ENCODE assay signal across 8 cellular contexts in the genomic region with DNA sequence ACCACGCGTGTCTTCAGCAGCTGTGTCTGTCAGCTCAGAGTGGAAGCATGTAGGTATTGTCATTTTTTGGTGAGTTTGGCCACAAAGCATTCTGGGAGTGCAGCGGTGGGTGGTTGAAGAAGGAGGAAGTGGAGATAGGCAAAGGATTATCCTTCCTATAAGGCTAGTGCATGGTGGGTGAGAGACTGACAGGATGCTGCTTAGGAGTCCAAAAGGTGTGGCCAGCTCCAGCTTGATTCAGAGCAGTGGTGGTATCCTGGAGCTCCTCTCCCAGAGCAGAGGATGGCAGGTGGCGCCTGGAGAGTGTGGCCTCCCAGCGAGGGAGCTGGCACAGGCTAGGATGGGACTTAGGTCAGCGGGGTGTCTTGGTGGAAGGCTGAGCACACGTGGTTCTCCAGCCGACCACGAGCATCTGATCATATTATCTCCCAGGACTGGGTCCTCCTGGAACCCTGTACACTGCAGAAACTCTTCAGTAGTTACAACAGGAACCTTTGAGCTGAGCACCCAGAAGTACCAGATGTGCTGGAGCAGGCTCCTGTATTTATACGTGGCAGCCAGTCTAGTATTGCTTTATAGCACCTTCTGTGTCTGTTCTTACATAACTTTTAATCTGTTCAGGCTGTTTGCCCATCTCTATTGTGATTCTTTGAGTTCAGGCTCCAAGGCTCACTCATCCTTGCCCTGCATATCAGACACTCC. TPM values are rescaled to one million over a fixed set of nuclear protein-coding genes. Genes with fewer than 3 reads are reported as not detected.
DNase-seq lines count a peak whose midpoint lies in the region; ATAC-seq and TF ChIP-seq lines count a peak whose summit lies in the region.

No MANE protein-coding gene starts in this region.

- H3K9ac ChIP-seq in adipocyte (ENCODE audit: low read length) = peak overlapping the region; percentile 59

- H3K27ac Mint-ChIP-seq in stimulated activated naive CD8-positive, alpha-beta T cell treated with anti-CD3 and anti-CD28 coated beads, Interleukin-15, Interleukin-2, amounts not matched to agents 100 ng/mL and 50 ng/mL, for 24 hours = peak overlapping the region; percentile 69

- H3K36me3 Mint-ChIP-seq in stimulated activated naive CD8-positive, alpha-beta T cell treated with anti-CD3 and anti-CD28 coated beads, Interleukin-15, Interleukin-2, amounts not matched to agents 100 ng/mL and 50 ng/mL, for 24 hours (ENCODE audit: low read depth) = peaks cover 18% of the 10 kb centered on the region

- intact Hi-C loops in lower lobe of right lung (cut with DNase I) = no loop called here

- H3K4me3 ChIP-seq in adipocyte (ENCODE audit: low read length) = no peak overlapping the region
- no peak overlapping the region for H3K4me3 ChIP-seq in lower lobe of right lung

- DNase-seq in stimulated activated naive CD8-positive, alpha-beta T cell treated with anti-CD3 and anti-CD28 coated beads, Interleukin-15, Interleukin-2, amounts not matched to agents 100 U/mL and 50 U/mL, for 24 hours = no peak
- DNase-seq in NCI-H446 treated with DMSO at 0.1 percent for 48 hours (lab: John Stamatoyannopoulos, UW) = peak; percentile 1
- DNase-seq in adipocyte (ENCODE audit: low read depth) = no peak
- DNase-seq in lower lobe of right lung = no peak
- DNase-seq in NCI-H1105 treated with DMSO at 0.1 percent for 48 hours (lab: John Stamatoyannopoulos, UW) = no peak
- no peak for DNase-seq in NCI-H128 (lab: John Stamatoyannopoulos, UW; ENCODE audit: unreplicated experiment)

- no peaks in the 10 kb centered on the region for H3K9me3 Mint-ChIP-seq in stimulated activated naive CD8-positive, alpha-beta T cell treated with anti-CD3 and anti-CD28 coated beads, Interleukin-15, Interleukin-2, amounts not matched to agents 100 ng/mL and 50 ng/mL, for 24 hours

- no peaks in the 10 kb centered on the region for H3K9me3 ChIP-seq in adipocyte (ENCODE audit: control insufficient read depth, low read length)
- no peaks in the 10 kb centered on the region for H3K9me3 ChIP-seq in lower lobe of right lung

- H3K36me3 ChIP-seq in adipocyte (ENCODE audit: control insufficient read depth, insufficient read depth, low read length, severe bottlenecking) (peaks cover 12% of the 10 kb centered on the region), lower lobe of right lung (peaks cover 21% of the 10 kb centered on the region)

- H3K27ac ChIP-seq in lower lobe of right lung = no peak overlapping the region

- H3K27me3 ChIP-seq in adipocyte (replicated peaks; ENCODE audit: control insufficient read depth, insufficient read depth, low read length) = no peaks in the 10 kb centered on the region
- no peaks in the 10 kb centered on the region for H3K27me3 ChIP-seq in lower lobe of right lung (ENCODE audit: low read depth)

- H3K27me3 Mint-ChIP-seq in stimulated activated naive CD8-positive, alpha-beta T cell treated with anti-CD3 and anti-CD28 coated beads, Interleukin-15, Interleukin-2, amounts not matched to agents 100 ng/mL and 50 ng/mL, for 24 hours = no peaks in the 10 kb centered on the region

- H3K4me1 ChIP-seq in adipocyte (ENCODE audit: control insufficient read depth, insufficient read depth, low read length) = peaks cover 71% of the 10 kb centered on the region
- peaks cover 91% of the 10 kb centered on the region for H3K4me1 ChIP-seq in lower lobe of right lung

- H3K4me3 Mint-ChIP-seq in stimulated activated naive CD8-positive, alpha-beta T cell treated with anti-CD3 and anti-CD28 coated beads, Interleukin-15, Interleukin-2, amounts not matched to agents 100 ng/mL and 50 ng/mL, for 24 hours = no peak overlapping the region

- no peak for TF ChIP-seq CTCF in lower lobe of right lung (IDR thresholded peaks at IDR 0.05)

- ATAC-seq in stimulated activated naive CD8-positive, alpha-beta T cell treated with anti-CD3 and anti-CD28 coated beads, Interleukin-15, Interleukin-2, amounts not matched to agents 100 U/mL and 50 U/mL, for 24 hours = no peak
- ATAC-seq in lower lobe of right lung (peak; percentile 23 to 26), HG03025 (IDR thresholded peaks at IDR 0.05; ENCODE audit: low FRiP score, unreplicated experiment) (no peak)

- H3K4me1 Mint-ChIP-seq in stimulated activated naive CD8-positive, alpha-beta T cell treated with anti-CD3 and anti-CD28 coated beads, Interleukin-15, Interleukin-2, amounts not matched to agents 100 ng/mL and 50 ng/mL, for 24 hours (ENCODE audit: low read depth) = peaks cover 59% of the 10 kb centered on the region

RNA-seq across cellular contexts. Expression of a gene that starts 29.6 kb away (rescaled TPM):
- total RNA-seq in lower lobe of right lung = 27.8 TPM

RNA-seq across cellular contexts. Expression of a gene that starts 31.6 kb away (rescaled TPM):
- total RNA-seq in lower lobe of right lung = 20.1 TPM

RNA-seq across cellular contexts. Expression of a gene that starts 44.4 kb away (rescaled TPM):
- total RNA-seq in lower lobe of right lung = 105 TPM

RNA-seq across cellular contexts. Expression of a gene that starts 58.5 kb away (rescaled TPM):
- 450 TPM for total RNA-seq in lower lobe of right lung

Comparison
In these comparisons a context has a peak if more than half of its experiments do, and no peak if none do; other contexts are left out.
1. ATAC-seq: peak in lower lobe of right lung (2 of 2); none in stimulated activated naive CD8-positive, alpha-beta T cell treated with anti-CD3 and anti-CD28 coated beads, Interleukin-15, Interleukin-2, amounts not matched to agents 100 U/mL and 50 U/mL, for 24 hours (single experiment) and HG03025 (single experiment).